ENCODE assay signal across 14 cellular contexts in genomic region chr2:60534034-60534393, GRCh38. TPM values are rescaled to one million over a fixed set of nuclear protein-coding genes. Genes with fewer than 3 reads are reported as not detected.
A peak's percentile ranks its signal among the peaks of the same experiment; 100 is the strongest.
DNase-seq lines count a peak whose midpoint lies in the region; ATAC-seq, FAIRE-seq and TF ChIP-seq lines count a peak whose summit lies in the region.
"Had no signal": no experiment of that assay in that cellular context is flagged by ENCODE, and none has a peak within 500 bp of the region (broad histone marks: within the 10 kb centered on the region; RNA-seq: fewer than 3 reads in every experiment).

No MANE protein-coding gene starts in this region.

- H3K27me3 ChIP-seq in Peyer's patch: no peaks in the 10 kb centered on the region
- H3K27me3 ChIP-seq in foreskin keratinocyte: no peaks in the 10 kb centered on the region
- no peaks in the 10 kb centered on the region for H3K27me3 ChIP-seq in stomach smooth muscle (ENCODE audit: control insufficient read depth in 1 of 2, insufficient read depth in 2 of 2, low read length in 2 of 2)

- H3K4me1 ChIP-seq in Peyer's patch (peaks cover 4 to 65% (median 22%) of the 10 kb centered on the region in 4 donors), foreskin keratinocyte (peaks cover 93% of the 10 kb centered on the region), stomach smooth muscle (ENCODE audit: control insufficient read depth, insufficient read depth, low read length) (peaks cover 56% of the 10 kb centered on the region), kidney (ENCODE audit: control insufficient read depth in 1 of 2, insufficient read depth in 1 of 2, low read depth in 1 of 2, low read length in 2 of 2) (peaks cover 4 to 5% of the 10 kb centered on the region in 2 donors)

- no peak overlapping the region for H3K4me3 ChIP-seq in Peyer's patch
- H3K4me3 ChIP-seq in stomach smooth muscle (ENCODE audit: low read length in 2 of 2): peak overlapping the region; percentile 41 to 49
- no peak overlapping the region for H3K4me3 ChIP-seq in kidney (ENCODE audit: low read length in 2 of 2)

- ATAC-seq in foreskin keratinocyte (peak; percentile 46), GM18907 (IDR thresholded peaks at IDR 0.05; ENCODE audit: unreplicated experiment) (no peak)

- no peak for TF ChIP-seq CTCF in Peyer's patch (IDR thresholded peaks at IDR 0.05)
- peak; percentile 43 for TF ChIP-seq CTCF in foreskin keratinocyte (conservative IDR thresholded peaks at IDR 0.05)
- no peak for TF ChIP-seq CTCF in kidney (IDR thresholded peaks at IDR 0.05; ENCODE audit: borderline replicate concordance, extremely low read depth, insufficient read depth)

- no peak for FAIRE-seq in kidney (lab: Jason Lieb, UNC)

- peak overlapping the region in 1 of 2 donors; percentile 32 for H3K9ac ChIP-seq in stomach smooth muscle (ENCODE audit: low read length in 2 of 2)
- H3K9ac ChIP-seq in kidney (ENCODE audit: low read length in 2 of 2): no peak overlapping the region

- H3K27ac ChIP-seq in Peyer's patch: peak overlapping the region; percentile 1 to 43 (median 24)
- H3K27ac ChIP-seq in foreskin keratinocyte: no peak overlapping the region
- peak overlapping the region; percentile 71 for H3K27ac ChIP-seq in stomach smooth muscle (ENCODE audit: low read length)
- no peak overlapping the region for H3K27ac ChIP-seq in kidney (ENCODE audit: low read depth in 2 of 2, low read length in 2 of 2)

- H3K9me3 ChIP-seq in Peyer's patch: no peaks in the 10 kb centered on the region
- no peaks in the 10 kb centered on the region for H3K9me3 ChIP-seq in stomach smooth muscle (ENCODE audit: control insufficient read depth in 2 of 2, low read length in 2 of 2)
- H3K9me3 ChIP-seq in kidney (ENCODE audit: control insufficient read depth in 1 of 2, low read length in 2 of 2): no peaks in the 10 kb centered on the region

- peak; percentile 38 for DNase-seq in DMS53 (lab: John Stamatoyannopoulos, UW)
- DNase-seq in DMS53 treated with DMSO at 0.1 percent for 48 hours (lab: John Stamatoyannopoulos, UW; ENCODE audit: unreplicated experiment): no peak
- DNase-seq in Peyer's patch: no peak
- DNase-seq in foreskin keratinocyte: peak in 1 of 2 donors; percentile 29
- DNase-seq in kidney: no peak
- DNase-seq in NCI-H2107 (lab: John Stamatoyannopoulos, UW): no peak
- DNase-seq: activated CD4-positive, CD25-positive, alpha-beta regulatory T cell; activated CD8-positive, alpha-beta memory T cell treated with anti-CD3 and anti-CD28 coated beads, Interleukin-2, amount 50 U/mL, for 4 hours; activated naive CD8-positive, alpha-beta T cell treated with anti-CD3 and anti-CD28 coated beads, Interleukin-2, amount 10 ng/mL, durations not matched to agents 7 days and 5 days; CD8-positive, alpha-beta memory T cell; erythroblast; KG1 had no signal

- no peak for TF ChIP-seq POLR2A in Peyer's patch (IDR thresholded peaks at IDR 0.05)

- H3K36me3 ChIP-seq in Peyer's patch: no peaks in the 10 kb centered on the region
- no peaks in the 10 kb centered on the region for H3K36me3 ChIP-seq in stomach smooth muscle (ENCODE audit: control insufficient read depth in 2 of 2, insufficient read depth in 2 of 2, low read length in 2 of 2)
- H3K36me3 ChIP-seq in kidney (ENCODE audit: control insufficient read depth in 1 of 2, insufficient read depth in 2 of 2, low read length in 2 of 2): no peaks in the 10 kb centered on the region

- intact Hi-C loops in kidney (cut with DNase I): no loop called here

RNA-seq across cellular contexts. Expression of gene BCL11A, which starts 19.4 kb away (rescaled TPM):
- total RNA-seq in Peyer's patch (10 to 100 TPM; 35.4 to 94.9 (median 68.8) TPM), foreskin keratinocyte (7.1 and 7.2 TPM in 2 replicates), kidney (8.7 TPM)
- polyA plus RNA-seq in foreskin keratinocyte (5.3 and 6.9 TPM in 2 replicates), kidney (ENCODE audit: insufficient read depth, low read depth, low replicate concordance) (1.4 TPM)
- polyA plus RNA-seq: CD8-positive, alpha-beta memory T cell had no signal

Comparison
In these comparisons a context has a peak if more than half of its experiments do, and no peak if none do; other contexts are left out.
1. H3K27ac ChIP-seq: peak in Peyer's patch (4 of 4) and stomach smooth muscle (single experiment); none in foreskin keratinocyte (single experiment) and kidney (0 of 2).
2. H3K4me3 ChIP-seq: peak in stomach smooth muscle (2 of 2); none in Peyer's patch (0 of 4) and kidney (0 of 2).